In genomic region chr19:38012290-38012689, GRCh38 we compare ENCODE assay signal across 21 cellular contexts.
"Had no signal": no experiment of that assay in that cellular context is flagged by ENCODE, and none has a peak within 500 bp of the region (broad histone marks: within the 10 kb centered on the region; RNA-seq: fewer than 3 reads in every experiment).

No MANE protein-coding gene starts in this region.

- DNase-seq: activated CD4-positive, alpha-beta T cell treated with anti-CD3 and anti-CD28 coated beads for 4 hours; activated CD8-positive, alpha-beta memory T cell treated with anti-CD3 and anti-CD28 coated beads, Interleukin-2, amount 50 U/mL, for 4 hours; activated CD8-positive, alpha-beta T cell treated with anti-CD3 and anti-CD28 coated beads, Interleukin-2, amount 10 ng/mL, durations not matched to agents 7 days and 5 days; activated naive CD8-positive, alpha-beta T cell treated with anti-CD3 and anti-CD28 coated beads for 36 hours; activated T-cell treated with anti-CD3 and anti-CD28 coated beads, Interleukin-2, amount 50 U/mL, for 48 hours; amygdala; central memory CD4-positive, alpha-beta T cell; cortex of kidney; effector CD8-positive, alpha-beta T cell; foreskin melanocyte; mucosa of descending colon; naive thymus-derived CD4-positive, alpha-beta T cell; ovary; T-helper 1 cell; tibial artery; uterus; WERI-Rb-1 had no signal

- FAIRE-seq: keratinocyte had no signal

- H3K27me3 ChIP-seq: ovary, tibial artery, uterus had no signal

- H3K36me3 Mint-ChIP-seq: activated naive CD8-positive, alpha-beta T cell treated with anti-CD3 and anti-CD28 coated beads for 36 hours; brain had no signal

- H3K4me3 ChIP-seq: mucosa of descending colon, ovary, tibial artery, uterus had no signal

- H3K4me3 Mint-ChIP-seq: activated CD8-positive, alpha-beta T cell treated with anti-CD3 and anti-CD28 coated beads, Interleukin-2, amount 10 ng/mL, durations not matched to agents 7 days and 5 days; activated naive CD8-positive, alpha-beta T cell treated with anti-CD3 and anti-CD28 coated beads for 36 hours; brain; naive thymus-derived CD4-positive, alpha-beta T cell had no signal

- H3K27ac Mint-ChIP-seq: activated CD8-positive, alpha-beta T cell treated with anti-CD3 and anti-CD28 coated beads, Interleukin-2, amount 10 ng/mL, durations not matched to agents 7 days and 5 days; activated naive CD8-positive, alpha-beta T cell treated with anti-CD3 and anti-CD28 coated beads for 36 hours had no signal

- ATAC-seq: activated CD8-positive, alpha-beta T cell treated with anti-CD3 and anti-CD28 coated beads, Interleukin-2, amount 10 ng/mL, durations not matched to agents 7 days and 5 days; left lobe of liver; mucosa of descending colon; naive thymus-derived CD4-positive, alpha-beta T cell; sciatic nerve had no signal

- H3K4me1 ChIP-seq: tibial artery, uterus had no signal

- H3K27ac ChIP-seq: ovary, tibial artery, uterus, WERI-Rb-1 had no signal

- H3K27me3 Mint-ChIP-seq: activated naive CD8-positive, alpha-beta T cell treated with anti-CD3 and anti-CD28 coated beads for 36 hours; naive thymus-derived CD4-positive, alpha-beta T cell had no signal

- H3K36me3 ChIP-seq: ovary, tibial artery, uterus had no signal

- H3K9me3 ChIP-seq: mucosa of descending colon, ovary, tibial artery, uterus had no signal

- H3K9me3 Mint-ChIP-seq: activated naive CD8-positive, alpha-beta T cell treated with anti-CD3 and anti-CD28 coated beads for 36 hours; brain had no signal
